In genomic region chr14:73744874-73745529, GRCh38 we compare ENCODE assay signal across 10 cellular contexts. TPM values are rescaled to one million over a fixed set of nuclear protein-coding genes. Genes with fewer than 3 reads are reported as not detected.
DNase-seq lines count a peak whose midpoint lies in the region; ATAC-seq and TF ChIP-seq lines count a peak whose summit lies in the region.
"Had no signal": no experiment of that assay in that cellular context is flagged by ENCODE, and none has a peak within 500 bp of the region (broad histone marks: within the 10 kb centered on the region; RNA-seq: fewer than 3 reads in every experiment).

No MANE protein-coding gene starts in this region.

- peaks cover 99% of the 10 kb centered on the region for H3K79me2 ChIP-seq in Karpas-422 (ENCODE audit: low read length)

- no peak overlapping the region for H2AFZ ChIP-seq in Karpas-422 (ENCODE audit: low read length)

- DNase-seq in AG04450 (ENCODE audit: low read depth, low spot score) (no peak), Karpas-422 (no peak), cerebellum (ENCODE audit: low spot score) (peak; percentile 32), DMS153 treated with DMSO at 0.1 percent for 48 hours (lab: John Stamatoyannopoulos, UW; ENCODE audit: unreplicated experiment) (no peak)
- no peak for DNase-seq in natural killer cell treated with Interleukin-12 subunit alpha and Interleukin-12 subunit beta and Interleukin-15 and Interleukin-18, amount 100 ng/mL, for 72 hours (ENCODE audit: low spot score)
- DNase-seq in activated CD4-positive, CD25-positive, alpha-beta regulatory T cell (lab: John Stamatoyannopoulos, UW), result no peak
- DNase-seq: NCI-H1436 had no signal

- peak overlapping the region; percentile 93 to 96 for H3K27ac Mint-ChIP-seq in natural killer cell treated with Interleukin-12 subunit alpha and Interleukin-12 subunit beta and Interleukin-15 and Interleukin-18, amount 100 ng/mL, for 72 hours

- POLR2A ChIA-PET in AG04450 (lab: Yijun Ruan, JAX), result interaction anchor here (1.1 to 1.7 kb wide), 2 partner anchors 10 to 27 kb away, joined by 3 to 6 read pairs; no protein-coding TSS in a partner anchor

- H3K9me3 ChIP-seq in AG04450 (ENCODE audit: control insufficient read depth, insufficient read depth, low read length) (no peaks in the 10 kb centered on the region), Karpas-422 (ENCODE audit: low read length) (no peaks in the 10 kb centered on the region)

- H3K9me2 ChIP-seq in Karpas-422 (replicated peaks; ENCODE audit: insufficient read depth, low read length), result no peaks in the 10 kb centered on the region

- H3K27me3 ChIP-seq in AG04450 (ENCODE audit: control insufficient read depth, insufficient read depth, low read length) (no peaks in the 10 kb centered on the region), Karpas-422 (ENCODE audit: low read length) (no peaks in the 10 kb centered on the region)

- peaks cover 73 to 81% of the 10 kb centered on the region in 2 donors for H3K4me1 Mint-ChIP-seq in natural killer cell treated with Interleukin-12 subunit alpha and Interleukin-12 subunit beta and Interleukin-15 and Interleukin-18, amount 100 ng/mL, for 72 hours (ENCODE audit: low read depth in 2 of 2)

- no peaks in the 10 kb centered on the region for H3K9me3 Mint-ChIP-seq in natural killer cell treated with Interleukin-12 subunit alpha and Interleukin-12 subunit beta and Interleukin-15 and Interleukin-18, amount 100 ng/mL, for 72 hours

- H3K4me2 ChIP-seq in Karpas-422 (ENCODE audit: low read depth, low read length, poor library complexity, severe bottlenecking), result peak overlapping the region; percentile 64

- H3K27ac ChIP-seq in AG04450 (ENCODE audit: low read depth, low read length), result peak overlapping the region; percentile 21
- H3K27ac ChIP-seq in Karpas-422 (ENCODE audit: low read length), result peak overlapping the region; percentile 79

- TF ChIP-seq CTCF in AG04450 (IDR thresholded peaks at IDR 0.05; ENCODE audit: low read depth, low read length), result no peak

- no peaks in the 10 kb centered on the region for H3K27me3 Mint-ChIP-seq in natural killer cell treated with Interleukin-12 subunit alpha and Interleukin-12 subunit beta and Interleukin-15 and Interleukin-18, amount 100 ng/mL, for 72 hours

- no peak for ATAC-seq in natural killer cell treated with Interleukin-12 subunit alpha and Interleukin-12 subunit beta and Interleukin-15 and Interleukin-18, amount 100 ng/mL, for 72 hours
- ATAC-seq in GM21786 (IDR thresholded peaks at IDR 0.05; ENCODE audit: unreplicated experiment) (no peak), GM21526 (IDR thresholded peaks at IDR 0.05; ENCODE audit: low FRiP score, unreplicated experiment) (no peak)
- ATAC-seq: activated CD4-positive, CD25-positive, alpha-beta regulatory T cell treated with anti-CD3 and anti-CD28 coated beads, Interleukin-2, amount 50 U/mL, for 24 hours had no signal

- H3K4me3 Mint-ChIP-seq in natural killer cell treated with Interleukin-12 subunit alpha and Interleukin-12 subunit beta and Interleukin-15 and Interleukin-18, amount 100 ng/mL, for 72 hours, result peak overlapping the region; percentile 91

- H3K36me3 ChIP-seq in Karpas-422 (ENCODE audit: insufficient read depth, low read length), result peaks cover 7% of the 10 kb centered on the region; the same call in 1 of the 2 replicates

- peaks cover 74% of the 10 kb centered on the region for H3K4me1 ChIP-seq in Karpas-422 (ENCODE audit: low read length)

- H4K20me1 ChIP-seq in Karpas-422 (ENCODE audit: insufficient read depth, low read depth, low read length), result peaks cover 95% of the 10 kb centered on the region

- no peaks in the 10 kb centered on the region for H3K36me3 Mint-ChIP-seq in natural killer cell treated with Interleukin-12 subunit alpha and Interleukin-12 subunit beta and Interleukin-15 and Interleukin-18, amount 100 ng/mL, for 72 hours

- CTCF ChIA-PET in AG04450 (lab: Charles Lee), result interaction anchor here (0.6 to 2.0 kb wide), 4 partner anchors 10 to 48 kb away, joined by 3 to 9 read pairs (median 4); no protein-coding TSS in a partner anchor

- H3K4me3 ChIP-seq in AG04450 (ENCODE audit: low read depth, low read length) (no peak overlapping the region), Karpas-422 (ENCODE audit: low read length) (peak overlapping the region; percentile 41; the same call in 1 of the 2 replicates)

- peak overlapping the region; percentile 56 for H3K9ac ChIP-seq in Karpas-422 (ENCODE audit: low read length)

RNA-seq across cellular contexts. Expression of gene PNMA1, which starts 30.8 kb away (rescaled TPM):
- polyA plus RNA-seq in AG04450 (2011; rRNA removed), result 21.3 and 21.5 TPM in 2 replicates
- 10.9 and 12.6 TPM in 2 replicates for polyA minus RNA-seq in AG04450 (2011; rRNA and poly(A)+ RNA removed)
- 7.4 and 7.7 TPM in 2 replicates for total RNA-seq in Karpas-422 (2014; rRNA removed; shearing (Covaris generic); ENCODE audit: low replicate concordance)
- total RNA-seq in cerebellum, result 69.8 TPM
- 10 to 100 TPM; 18.9 to 32.2 TPM for total RNA-seq in natural killer cell treated with Interleukin-12 subunit alpha and Interleukin-12 subunit beta and Interleukin-15 and Interleukin-18, amount 100 ng/mL, for 72 hours
